Comparison of ENCODE assay signal across 26 cellular contexts in the genomic region with DNA sequence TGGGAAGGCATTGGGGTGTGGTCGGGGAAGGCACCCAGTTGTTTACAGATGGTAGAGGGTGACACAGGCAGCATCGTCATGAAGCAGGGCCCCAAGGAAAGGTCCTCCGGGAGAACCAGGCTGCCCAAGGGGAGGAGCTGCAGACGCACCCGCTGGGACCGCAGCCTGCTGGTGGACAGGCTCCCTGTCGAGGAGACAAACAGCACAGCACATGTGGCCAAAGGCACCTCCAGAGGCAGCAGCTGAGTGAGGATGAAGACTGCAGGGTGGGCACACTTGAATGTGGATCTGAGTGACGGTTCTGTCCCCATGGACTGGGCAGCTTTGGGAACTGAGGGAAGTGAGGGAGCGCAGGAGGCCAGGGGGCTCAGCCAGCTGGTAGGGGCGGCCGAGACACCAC. TPM values are rescaled to one million over a fixed set of nuclear protein-coding genes. Genes with fewer than 3 reads are reported as not detected.
DNase-seq lines count a peak whose midpoint lies in the region; ATAC-seq, FAIRE-seq and TF ChIP-seq lines count a peak whose summit lies in the region.
"Had no signal": no experiment of that assay in that cellular context is flagged by ENCODE, and none has a peak within 500 bp of the region (broad histone marks: within the 10 kb centered on the region; RNA-seq: fewer than 3 reads in every experiment).

No MANE protein-coding gene starts in this region.

- ATAC-seq in HepG2 (no peak), right lobe of liver (no peak)
- no peak for ATAC-seq in stimulated activated effector memory CD8-positive, alpha-beta T cell treated with anti-CD3 and anti-CD28 coated beads, Interleukin-12 subunit alpha, Interleukin-12 subunit beta, amount 100 ng/mL, for 72 hours
- ATAC-seq: HCT116 had no signal

- no peak overlapping the region for H3K4me3 Mint-ChIP-seq in endothelial cell (ENCODE audit: unreplicated experiment)
- H3K4me3 Mint-ChIP-seq in stimulated activated effector memory CD8-positive, alpha-beta T cell treated with anti-CD3 and anti-CD28 coated beads, Interleukin-12 subunit alpha, Interleukin-12 subunit beta, amount 100 ng/mL, for 72 hours: no peak overlapping the region
- H3K4me3 Mint-ChIP-seq: CD4-positive, alpha-beta T cell had no signal

- no peak overlapping the region for H3K9ac ChIP-seq in HepG2 (ENCODE audit: insufficient read depth, low read depth, low read length)

- intact Hi-C loops in HepG2 (cut with micrococcal nuclease; ENCODE audit: unreplicated experiment) (no loop called here), right lobe of liver (cut with DNase I) (no loop called here)

- H3K9me3 ChIP-seq in HepG2 (ENCODE audit: low read length) (no peaks in the 10 kb centered on the region), right lobe of liver (no peaks in the 10 kb centered on the region)

- FAIRE-seq in HepG2 (lab: Jason Lieb, UNC): no peak
- FAIRE-seq: GM12891, H1 had no signal

- H3K4me2 ChIP-seq in HepG2 (ENCODE audit: low read depth, low read length): no peak overlapping the region
- H3K4me2 ChIP-seq: PC-9 had no signal

- in situ Hi-C loops in HepG2 (cut with HindIII; ENCODE audit: extremely low pct_ligation_motif_present, low pct_unique_long_range_greater_than_20kb): no loop called here

- H3K27ac ChIP-seq in HepG2 (ENCODE audit: extremely low read length, insufficient read depth, low read length) (no peak overlapping the region), right lobe of liver (no peak overlapping the region)
- H3K27ac ChIP-seq: HL-60, PC-9 had no signal

- H4K20me1 ChIP-seq in HepG2 (ENCODE audit: insufficient read depth, low read length): no peaks in the 10 kb centered on the region

- H3K9me3 Mint-ChIP-seq in endothelial cell (ENCODE audit: unreplicated experiment): no peaks in the 10 kb centered on the region
- H3K9me3 Mint-ChIP-seq in stimulated activated effector memory CD8-positive, alpha-beta T cell treated with anti-CD3 and anti-CD28 coated beads, Interleukin-12 subunit alpha, Interleukin-12 subunit beta, amount 100 ng/mL, for 72 hours: no peaks in the 10 kb centered on the region
- H3K9me3 Mint-ChIP-seq: CD4-positive, alpha-beta T cell had no signal

- H3K27me3 Mint-ChIP-seq in endothelial cell (ENCODE audit: unreplicated experiment): peaks cover 13% of the 10 kb centered on the region
- H3K27me3 Mint-ChIP-seq: CD4-positive, alpha-beta T cell had no signal

- H3K36me3 ChIP-seq in HepG2 (replicated peaks in 1 of 2; ENCODE audit: control insufficient read depth in 1 of 2, insufficient read depth in 2 of 2, low read length in 2 of 2) (peaks cover 23 to 28% of the 10 kb centered on the region in 2 experiments; a peak in 4 of 5 replicates), right lobe of liver (peaks cover 0 to 23% (median 5%) of the 10 kb centered on the region in 4 donors)

- no peak overlapping the region for H3K4me3 ChIP-seq in HepG2 (replicated peaks in 1 of 3; ENCODE audit: insufficient read depth in 1 of 3, low read depth in 2 of 3, low read length in 3 of 3)
- no peak overlapping the region for H3K4me3 ChIP-seq in right lobe of liver
- H3K4me3 ChIP-seq: PC-9 had no signal

- no peak for TF ChIP-seq RAD21 in HepG2 (CRISPR knock-in tag; IDR thresholded peaks at IDR 0.05)

- TF ChIP-seq EP300 in HepG2 (IDR thresholded peaks at IDR 0.05; ENCODE audit: low read depth in 2 of 2, low read length in 2 of 2) (no peak), HepG2 (CRISPR knock-in tag; IDR thresholded peaks at IDR 0.05; ENCODE audit: borderline replicate concordance) (no peak)

- H3K4me1 Mint-ChIP-seq in endothelial cell (ENCODE audit: unreplicated experiment): peaks cover 20% of the 10 kb centered on the region
- H3K4me1 Mint-ChIP-seq in stimulated activated effector memory CD8-positive, alpha-beta T cell treated with anti-CD3 and anti-CD28 coated beads, Interleukin-12 subunit alpha, Interleukin-12 subunit beta, amount 100 ng/mL, for 72 hours: peaks cover 10% of the 10 kb centered on the region

- TF ChIP-seq POLR2A in HepG2 (IDR thresholded peaks at IDR 0.05; ENCODE audit: insufficient read depth in 1 of 2, low read depth in 2 of 2, low read length in 2 of 2) (no peak), right lobe of liver (IDR thresholded peaks at IDR 0.05) (no peak)

- peak overlapping the region; percentile 36 for H3K27ac Mint-ChIP-seq in endothelial cell (ENCODE audit: unreplicated experiment)
- peak overlapping the region; percentile 73 for H3K27ac Mint-ChIP-seq in stimulated activated effector memory CD8-positive, alpha-beta T cell treated with anti-CD3 and anti-CD28 coated beads, Interleukin-12 subunit alpha, Interleukin-12 subunit beta, amount 100 ng/mL, for 72 hours
- H3K27ac Mint-ChIP-seq: CD4-positive, alpha-beta T cell had no signal

- WGBS in HepG2 (ENCODE audit: low lambda C conversion rate): 92% methylated on average over 11 of the region's 11 CpGs
- WGBS in right lobe of liver (ENCODE audit: insufficient coverage, low coverage, low lambda C conversion rate, missing lambda C conversion rate): no CpG with 5 or more reads among the region's 11 CpGs

- DNase-seq in HepG2 (ENCODE audit: low spot score): no peak
- no peak for DNase-seq in right lobe of liver
- DNase-seq in endothelial cell (ENCODE audit: low spot score): no peak
- DNase-seq in stimulated activated effector memory CD8-positive, alpha-beta T cell treated with anti-CD3 and anti-CD28 coated beads, Interleukin-12 subunit alpha, Interleukin-12 subunit beta, amount 100 ng/mL, for 72 hours (ENCODE audit: low spot score in 2 of 2): no peak
- DNase-seq in activated CD4-positive, alpha-beta T cell treated with anti-CD3 and anti-CD28 coated beads, Interleukin-2, amount 50 U/mL, for 4 hours: no peak
- DNase-seq in DMS 273 (lab: John Stamatoyannopoulos, UW; ENCODE audit: unreplicated experiment): no peak
- DNase-seq: CD4-positive, alpha-beta T cell; COR-L47; DMS79; EL; GDM1; NCI-H1048; NCI-H1417; NCI-H1694; NCI-H2029 treated with DMSO at 0.1 percent for 48 hours; NCI-H446 treated with DMSO at 0.1 percent for 48 hours; NCI-H526; NCI-H82; NK-92 treated with Interleukin-12 subunit alpha and Interleukin-12 subunit beta, amount 100 ng/mL, for 24 hours; PC-9; SHP77 had no signal

- H3K36me3 Mint-ChIP-seq in endothelial cell (ENCODE audit: low read depth, unreplicated experiment): peaks cover 28% of the 10 kb centered on the region
- H3K36me3 Mint-ChIP-seq in stimulated activated effector memory CD8-positive, alpha-beta T cell treated with anti-CD3 and anti-CD28 coated beads, Interleukin-12 subunit alpha, Interleukin-12 subunit beta, amount 100 ng/mL, for 72 hours: peaks cover 53% of the 10 kb centered on the region

- no peaks in the 10 kb centered on the region for H3K79me2 ChIP-seq in HepG2 (ENCODE audit: insufficient read depth, low read length)

- no peak for TF ChIP-seq CTCF in HepG2 (CRISPR knock-in tag; IDR thresholded peaks at IDR 0.05)
- TF ChIP-seq CTCF in right lobe of liver (IDR thresholded peaks at IDR 0.05): no peak
- TF ChIP-seq CTCF in endothelial cell (IDR thresholded peaks at IDR 0.05; ENCODE audit: unreplicated experiment): no peak

- CTCF ChIA-PET in HepG2 (lab: Yijun Ruan, JAX; ENCODE audit: low intra/inter-chr PET ratio, low total read pairs): no interaction called here

- no peaks in the 10 kb centered on the region for H3K27me3 ChIP-seq in HepG2 (ENCODE audit: control insufficient read depth in 1 of 2, insufficient read depth in 2 of 2, low read length in 2 of 2)
- H3K27me3 ChIP-seq in right lobe of liver: no peaks in the 10 kb centered on the region

- no peak overlapping the region for H2AFZ ChIP-seq in HepG2 (ENCODE audit: low read length)
- H2AFZ ChIP-seq: PC-9 had no signal

- no TSS peak for BruUV-seq in HepG2 (replicated peaks; lab: Mats Ljungman, UMichigan)

- POLR2A ChIA-PET in HepG2 (lab: Yijun Ruan, JAX): interaction anchor here (0.6 kb wide), 1 partner anchor 39 kb away, joined by 3 read pairs; no protein-coding TSS in a partner anchor

- H3K4me1 ChIP-seq in HepG2 (ENCODE audit: insufficient read depth, low read length) (peaks cover 18% of the 10 kb centered on the region), right lobe of liver (peaks cover 0 to 7% (median 0%) of the 10 kb centered on the region in 4 donors)

RNA-seq across cellular contexts. Expression of a gene that starts 12.4 kb away (rescaled TPM):
- total RNA-seq in HepG2 (2016; rRNA removed; fragmentation: Illumina TruSeq; extraction: Trizol): 69.4 and 80.0 TPM in 2 replicates
- 12.3 and 14.1 TPM in 2 replicates for total RNA-seq in HepG2 (2016; cell fraction: cytosol; rRNA removed; fragmentation: Illumina TruSeq; extraction: Trizol; ENCODE audit: low read depth)
- 68.7 and 70.7 TPM in 2 replicates for total RNA-seq in HepG2 (2016; cell fraction: insoluble cytoplasmic fraction; rRNA removed; fragmentation: Illumina TruSeq; extraction: Trizol)
- 36.1 and 43.1 TPM in 2 replicates for total RNA-seq in HepG2 (2016; cell fraction: membrane; rRNA removed; fragmentation: Illumina TruSeq; extraction: Trizol)
- total RNA-seq in HepG2 (2016; cell fraction: nucleus; rRNA removed; fragmentation: Illumina TruSeq; extraction: Trizol): 43.4 and 46.6 TPM in 2 replicates
- 73.3 and 87.2 TPM in 2 replicates for polyA plus RNA-seq in HepG2 (2011; rRNA removed)
- polyA plus RNA-seq in HepG2 (2011; cell fraction: cytosol; rRNA removed): 71.4 and 105 TPM in 2 replicates
- 141 and 163 TPM in 2 replicates for polyA plus RNA-seq in HepG2 (2011; cell fraction: nucleus; rRNA removed)
- polyA plus RNA-seq in HepG2 (2012): 39.3 and 47.1 TPM in 2 replicates
- polyA plus RNA-seq in HepG2 (2016; cell fraction: cytosol; fragmentation: Illumina TruSeq; extraction: Trizol; ENCODE audit: low read depth): 9.6 and 12.7 TPM in 2 replicates
- 89.2 and 96.6 TPM in 2 replicates for polyA plus RNA-seq in HepG2 (2016; cell fraction: insoluble cytoplasmic fraction; fragmentation: Illumina TruSeq; extraction: Trizol; ENCODE audit: low read depth)
- 29.6 and 33.2 TPM in 2 replicates for polyA plus RNA-seq in HepG2 (2016; cell fraction: membrane; fragmentation: Illumina TruSeq; extraction: Trizol; ENCODE audit: low read depth)
- 105 and 109 TPM in 2 replicates for polyA plus RNA-seq in HepG2 (2016; cell fraction: nucleus; fragmentation: Illumina TruSeq; extraction: Trizol; ENCODE audit: insufficient read depth, low read depth)
- 73.7 and 140 TPM in 2 replicates for polyA minus RNA-seq in HepG2 (2011; rRNA and poly(A)+ RNA removed; ENCODE audit: low replicate concordance)
- 50.0 and 50.5 TPM in 2 replicates for polyA minus RNA-seq in HepG2 (2011; cell fraction: cytosol; rRNA and poly(A)+ RNA removed)
- polyA minus RNA-seq in HepG2 (2011; cell fraction: nucleus; rRNA and poly(A)+ RNA removed): 25.8 and 33.6 TPM in 2 replicates
- total RNA-seq in right lobe of liver: 10 to 100 TPM; 27.2 to 42.3 (median 33.1) TPM
- total RNA-seq in endothelial cell (ENCODE audit: unreplicated experiment): 104 TPM

RNA-seq across cellular contexts. Expression of a gene that starts 12.5 kb away (rescaled TPM):
- total RNA-seq in HepG2 (2016; rRNA removed; fragmentation: Illumina TruSeq; extraction: Trizol) (11.0 and 11.2 TPM in 2 replicates), right lobe of liver (1 to 10 TPM; 1.8 to 5.0 (median 3.3) TPM), endothelial cell (ENCODE audit: unreplicated experiment) (13.8 TPM)
- 9.1 and 14.3 TPM in 2 replicates for total RNA-seq in HepG2 (2016; cell fraction: cytosol; rRNA removed; fragmentation: Illumina TruSeq; extraction: Trizol; ENCODE audit: low read depth)
- 11.7 and 12.8 TPM in 2 replicates for total RNA-seq in HepG2 (2016; cell fraction: insoluble cytoplasmic fraction; rRNA removed; fragmentation: Illumina TruSeq; extraction: Trizol)
- 14.6 and 17.6 TPM in 2 replicates for total RNA-seq in HepG2 (2016; cell fraction: membrane; rRNA removed; fragmentation: Illumina TruSeq; extraction: Trizol)
- total RNA-seq in HepG2 (2016; cell fraction: nucleus; rRNA removed; fragmentation: Illumina TruSeq; extraction: Trizol): 9.0 and 10.4 TPM in 2 replicates
- 5.7 and 6.3 TPM in 2 replicates for polyA plus RNA-seq in HepG2 (2011; rRNA removed)
- 3.3 and 3.5 TPM in 2 replicates for polyA plus RNA-seq in HepG2 (2011; cell fraction: cytosol; rRNA removed)
- 14.9 and 16.4 TPM in 2 replicates for polyA plus RNA-seq in HepG2 (2011; cell fraction: nucleus; rRNA removed)
- polyA plus RNA-seq in HepG2 (2012): 8.1 and 9.7 TPM in 2 replicates
- polyA plus RNA-seq in HepG2 (2016; cell fraction: cytosol; fragmentation: Illumina TruSeq; extraction: Trizol; ENCODE audit: low read depth): 17.1 and 17.6 TPM in 2 replicates
- polyA plus RNA-seq in HepG2 (2016; cell fraction: insoluble cytoplasmic fraction; fragmentation: Illumina TruSeq; extraction: Trizol; ENCODE audit: low read depth): 12.9 and 16.7 TPM in 2 replicates
- polyA plus RNA-seq in HepG2 (2016; cell fraction: membrane; fragmentation: Illumina TruSeq; extraction: Trizol; ENCODE audit: low read depth): 20.1 and 25.8 TPM in 2 replicates
- polyA plus RNA-seq in HepG2 (2016; cell fraction: nucleus; fragmentation: Illumina TruSeq; extraction: Trizol; ENCODE audit: insufficient read depth, low read depth): 25.8 and 32.4 TPM in 2 replicates
- polyA minus RNA-seq in HepG2 (2011; rRNA and poly(A)+ RNA removed; ENCODE audit: low replicate concordance): 6.0 and 18.6 TPM in 2 replicates
- polyA minus RNA-seq in HepG2 (2011; cell fraction: cytosol; rRNA and poly(A)+ RNA removed): 1.4 and 1.8 TPM in 2 replicates
- polyA minus RNA-seq in HepG2 (2011; cell fraction: nucleus; rRNA and poly(A)+ RNA removed): 7.2 and 7.7 TPM in 2 replicates

RNA-seq across cellular contexts. Expression of a gene that starts 31.7 kb away (rescaled TPM):
- total RNA-seq in HepG2 (2016; rRNA removed; fragmentation: Illumina TruSeq; extraction: Trizol) (19.7 and 37.6 TPM in 2 replicates), right lobe of liver (under 1 TPM in 1 of 6 experiments, not detected in 5; 0.93 TPM), endothelial cell (ENCODE audit: unreplicated experiment) (118 TPM)
- total RNA-seq in HepG2 (2016; cell fraction: cytosol; rRNA removed; fragmentation: Illumina TruSeq; extraction: Trizol; ENCODE audit: low read depth): 33.1 and 44.2 TPM in 2 replicates
- total RNA-seq in HepG2 (2016; cell fraction: insoluble cytoplasmic fraction; rRNA removed; fragmentation: Illumina TruSeq; extraction: Trizol): 22.9 and 38.8 TPM in 2 replicates
- total RNA-seq in HepG2 (2016; cell fraction: membrane; rRNA removed; fragmentation: Illumina TruSeq; extraction: Trizol): 21.1 and 25.9 TPM in 2 replicates
- 32.6 and 36.8 TPM in 2 replicates for total RNA-seq in HepG2 (2016; cell fraction: nucleus; rRNA removed; fragmentation: Illumina TruSeq; extraction: Trizol)
- polyA plus RNA-seq in HepG2 (2011; rRNA removed): 40.2 and 52.2 TPM in 2 replicates
- 26.5 and 78.5 TPM in 2 replicates for polyA plus RNA-seq in HepG2 (2011; cell fraction: cytosol; rRNA removed)
- 52.0 and 101 TPM in 2 replicates for polyA plus RNA-seq in HepG2 (2011; cell fraction: nucleus; rRNA removed)
- 6.6 and 9.6 TPM in 2 replicates for polyA plus RNA-seq in HepG2 (2012)
- 13.7 and 15.6 TPM in 2 replicates for polyA plus RNA-seq in HepG2 (2016; cell fraction: cytosol; fragmentation: Illumina TruSeq; extraction: Trizol; ENCODE audit: low read depth)
- polyA plus RNA-seq in HepG2 (2016; cell fraction: insoluble cytoplasmic fraction; fragmentation: Illumina TruSeq; extraction: Trizol; ENCODE audit: low read depth): 23.0 and 24.6 TPM in 2 replicates
- 18.2 and 22.6 TPM in 2 replicates for polyA plus RNA-seq in HepG2 (2016; cell fraction: membrane; fragmentation: Illumina TruSeq; extraction: Trizol; ENCODE audit: low read depth)
- 75.4 and 78.7 TPM in 2 replicates for polyA plus RNA-seq in HepG2 (2016; cell fraction: nucleus; fragmentation: Illumina TruSeq; extraction: Trizol; ENCODE audit: insufficient read depth, low read depth)
- 0.12 and 80.3 TPM in 2 replicates for polyA minus RNA-seq in HepG2 (2011; rRNA and poly(A)+ RNA removed; ENCODE audit: low replicate concordance)
- 12.5 and 17.6 TPM in 2 replicates for polyA minus RNA-seq in HepG2 (2011; cell fraction: cytosol; rRNA and poly(A)+ RNA removed)
- polyA minus RNA-seq in HepG2 (2011; cell fraction: nucleus; rRNA and poly(A)+ RNA removed): 3.5 and 4.8 TPM in 2 replicates
- total RNA-seq: CD4-positive, alpha-beta T cell; PC-9 had no signal
- polyA plus RNA-seq: BJ had no signal

RNA-seq across cellular contexts. Expression of a gene that starts 41.4 kb away (rescaled TPM):
- 1.2 and 2.5 TPM in 2 replicates for total RNA-seq in HepG2 (2016; rRNA removed; fragmentation: Illumina TruSeq; extraction: Trizol)
- total RNA-seq in HepG2 (2016; cell fraction: cytosol; rRNA removed; fragmentation: Illumina TruSeq; extraction: Trizol; ENCODE audit: low read depth): 4.2 and 5.8 TPM in 2 replicates
- 1.4 and 2.6 TPM in 2 replicates for total RNA-seq in HepG2 (2016; cell fraction: insoluble cytoplasmic fraction; rRNA removed; fragmentation: Illumina TruSeq; extraction: Trizol)
- 3.5 TPM in 2 replicates for total RNA-seq in HepG2 (2016; cell fraction: membrane; rRNA removed; fragmentation: Illumina TruSeq; extraction: Trizol)
- 2.4 and 3.5 TPM in 2 replicates for total RNA-seq in HepG2 (2016; cell fraction: nucleus; rRNA removed; fragmentation: Illumina TruSeq; extraction: Trizol)
- polyA plus RNA-seq in HepG2 (2011; rRNA removed): 3.9 and 4.3 TPM in 2 replicates
- 1.5 and 2.1 TPM in 2 replicates for polyA plus RNA-seq in HepG2 (2011; cell fraction: cytosol; rRNA removed)
- 28.1 and 29.8 TPM in 2 replicates for polyA plus RNA-seq in HepG2 (2011; cell fraction: nucleus; rRNA removed)
- 2.7 and 6.1 TPM in 2 replicates for polyA plus RNA-seq in HepG2 (2012)
- 1.1 TPM in 2 replicates for polyA plus RNA-seq in HepG2 (2016; cell fraction: cytosol; fragmentation: Illumina TruSeq; extraction: Trizol; ENCODE audit: low read depth)
- polyA plus RNA-seq in HepG2 (2016; cell fraction: insoluble cytoplasmic fraction; fragmentation: Illumina TruSeq; extraction: Trizol; ENCODE audit: low read depth): 1.1 and 1.2 TPM in 2 replicates
- 1.0 and 1.2 TPM in 2 replicates for polyA plus RNA-seq in HepG2 (2016; cell fraction: membrane; fragmentation: Illumina TruSeq; extraction: Trizol; ENCODE audit: low read depth)
- polyA plus RNA-seq in HepG2 (2016; cell fraction: nucleus; fragmentation: Illumina TruSeq; extraction: Trizol; ENCODE audit: insufficient read depth, low read depth): 11.0 and 12.6 TPM in 2 replicates
- polyA minus RNA-seq in HepG2 (2011; rRNA and poly(A)+ RNA removed; ENCODE audit: low replicate concordance): 2.9 and 43.1 TPM in 2 replicates
- 1.6 and 2.8 TPM in 2 replicates for polyA minus RNA-seq in HepG2 (2011; cell fraction: cytosol; rRNA and poly(A)+ RNA removed)
- polyA minus RNA-seq in HepG2 (2011; cell fraction: nucleus; rRNA and poly(A)+ RNA removed): 4.5 and 5.8 TPM in 2 replicates
- total RNA-seq in right lobe of liver: 10 to 100 TPM; 35.0 to 72.2 (median 53.7) TPM
- total RNA-seq in endothelial cell (ENCODE audit: unreplicated experiment): 83.2 TPM

RNA-seq across cellular contexts. Expression of a gene that starts 56.4 kb away (rescaled TPM):
- total RNA-seq in HepG2 (2016; rRNA removed; fragmentation: Illumina TruSeq; extraction: Trizol) (17.0 and 20.7 TPM in 2 replicates), right lobe of liver (10 to 100 TPM in 3 of 6 experiments, 1 to 10 TPM in 3; 5.6 to 17.9 (median 11.2) TPM), endothelial cell (ENCODE audit: unreplicated experiment) (7.5 TPM)
- total RNA-seq in HepG2 (2016; cell fraction: cytosol; rRNA removed; fragmentation: Illumina TruSeq; extraction: Trizol; ENCODE audit: low read depth): 5.1 and 5.8 TPM in 2 replicates
- total RNA-seq in HepG2 (2016; cell fraction: insoluble cytoplasmic fraction; rRNA removed; fragmentation: Illumina TruSeq; extraction: Trizol): 16.3 and 20.7 TPM in 2 replicates
- total RNA-seq in HepG2 (2016; cell fraction: membrane; rRNA removed; fragmentation: Illumina TruSeq; extraction: Trizol): 12.5 and 13.4 TPM in 2 replicates
- total RNA-seq in HepG2 (2016; cell fraction: nucleus; rRNA removed; fragmentation: Illumina TruSeq; extraction: Trizol): 9.5 and 13.5 TPM in 2 replicates
- 9.1 and 11.8 TPM in 2 replicates for polyA plus RNA-seq in HepG2 (2011; rRNA removed)
- 13.4 and 23.3 TPM in 2 replicates for polyA plus RNA-seq in HepG2 (2011; cell fraction: cytosol; rRNA removed)
- polyA plus RNA-seq in HepG2 (2011; cell fraction: nucleus; rRNA removed): 26.3 and 28.3 TPM in 2 replicates
- 6.8 and 12.5 TPM in 2 replicates for polyA plus RNA-seq in HepG2 (2012)
- polyA plus RNA-seq in HepG2 (2016; cell fraction: cytosol; fragmentation: Illumina TruSeq; extraction: Trizol; ENCODE audit: low read depth): 3.0 and 3.1 TPM in 2 replicates
- 13.3 and 14.0 TPM in 2 replicates for polyA plus RNA-seq in HepG2 (2016; cell fraction: insoluble cytoplasmic fraction; fragmentation: Illumina TruSeq; extraction: Trizol; ENCODE audit: low read depth)
- polyA plus RNA-seq in HepG2 (2016; cell fraction: membrane; fragmentation: Illumina TruSeq; extraction: Trizol; ENCODE audit: low read depth): 5.3 and 7.7 TPM in 2 replicates
- polyA plus RNA-seq in HepG2 (2016; cell fraction: nucleus; fragmentation: Illumina TruSeq; extraction: Trizol; ENCODE audit: insufficient read depth, low read depth): 14.9 and 15.5 TPM in 2 replicates
- polyA minus RNA-seq in HepG2 (2011; rRNA and poly(A)+ RNA removed; ENCODE audit: low replicate concordance): 3.5 and 31.4 TPM in 2 replicates
- 16.7 and 20.7 TPM in 2 replicates for polyA minus RNA-seq in HepG2 (2011; cell fraction: cytosol; rRNA and poly(A)+ RNA removed)
- polyA minus RNA-seq in HepG2 (2011; cell fraction: nucleus; rRNA and poly(A)+ RNA removed): 8.8 and 8.9 TPM in 2 replicates

Comparison
In these comparisons a context has a peak if more than half of its experiments do, and no peak if none do; other contexts are left out.
1. RNA of a gene that starts 31.7 kb away (total RNA-seq): 118 TPM in endothelial cell (single experiment) and 19.7 to 44.2 TPM in HepG2; 0.93 TPM in right lobe of liver; every median in the first group is over 10 times any median in the second.